11 cellular contexts compared by ENCODE assay signal in genomic region chr9:90189306-90189705, GRCh38.
A peak's percentile ranks its signal among the peaks of the same experiment; 100 is the strongest.
DNase-seq lines count a peak whose midpoint lies in the region; ATAC-seq and TF ChIP-seq lines count a peak whose summit lies in the region.
"Had no signal": no experiment of that assay in that cellular context is flagged by ENCODE, and none has a peak within 500 bp of the region (broad histone marks: within the 10 kb centered on the region; RNA-seq: fewer than 3 reads in every experiment).

No MANE protein-coding gene starts in this region.

- H3K27ac ChIP-seq in Karpas-422 (ENCODE audit: low read length) (peak overlapping the region; percentile 96), WERI-Rb-1 (no peak overlapping the region)
- H3K27ac ChIP-seq in naive thymus-derived CD4-positive, alpha-beta T cell (ENCODE audit: low read depth, low read length), result no peak overlapping the region

- POLR2A ChIA-PET in naive thymus-derived CD4-positive, alpha-beta T cell (lab: Charles Lee), result no interaction called here

- H3K9ac ChIP-seq in Karpas-422 (ENCODE audit: low read length), result peak overlapping the region; percentile 57

- H3K4me1 Mint-ChIP-seq in naive thymus-derived CD4-positive, alpha-beta T cell, result peaks cover 5 to 62% (median 37%) of the 10 kb centered on the region in 7 donors
- H3K4me1 Mint-ChIP-seq in progenitor cell of endocrine pancreas (ENCODE audit: low read depth), result no peaks in the 10 kb centered on the region
- no peaks in the 10 kb centered on the region for H3K4me1 Mint-ChIP-seq in stimulated activated naive CD8-positive, alpha-beta T cell treated with anti-CD3 and anti-CD28 coated beads, Interleukin-15, amount 100 ng/mL, for 72 hours

- H3K9me3 ChIP-seq in Karpas-422 (ENCODE audit: low read length), result no peaks in the 10 kb centered on the region
- H3K9me3 ChIP-seq in naive thymus-derived CD4-positive, alpha-beta T cell (ENCODE audit: control insufficient read depth in 2 of 3, low read length in 3 of 3), result no peaks in the 10 kb centered on the region
- H3K9me3 ChIP-seq in WERI-Rb-1 (ENCODE audit: severe bottlenecking), result peaks cover 7% of the 10 kb centered on the region

- H4K20me1 ChIP-seq in Karpas-422 (ENCODE audit: insufficient read depth, low read depth, low read length), result no peaks in the 10 kb centered on the region

- peaks cover 0 to 69% (median 10%) of the 10 kb centered on the region in 11 donors for H3K9me3 Mint-ChIP-seq in naive thymus-derived CD4-positive, alpha-beta T cell
- H3K9me3 Mint-ChIP-seq in progenitor cell of endocrine pancreas (ENCODE audit: low read depth), result peaks cover 13% of the 10 kb centered on the region
- peaks cover 6 to 15% of the 10 kb centered on the region in 2 donors for H3K9me3 Mint-ChIP-seq in stimulated activated naive CD8-positive, alpha-beta T cell treated with anti-CD3 and anti-CD28 coated beads, Interleukin-15, amount 100 ng/mL, for 72 hours

- peak overlapping the region; percentile 39; the same call in 1 of the 2 replicates for H2AFZ ChIP-seq in Karpas-422 (ENCODE audit: low read length)

- no peaks in the 10 kb centered on the region for H3K79me2 ChIP-seq in Karpas-422 (ENCODE audit: low read length)

- DNase-seq in Karpas-422 (peak; percentile 92), WERI-Rb-1 (no peak), progenitor cell of endocrine pancreas (ENCODE audit: low spot score, unreplicated experiment) (no peak), NCI-H146 treated with DMSO at 0.1 percent for 48 hours (lab: John Stamatoyannopoulos, UW; ENCODE audit: unreplicated experiment) (no peak)
- no peak for DNase-seq in naive thymus-derived CD4-positive, alpha-beta T cell
- DNase-seq in stimulated activated naive CD8-positive, alpha-beta T cell treated with anti-CD3 and anti-CD28 coated beads, Interleukin-15, amount 100 ng/mL, for 72 hours, result no peak
- DNase-seq: NCI-H526 treated with DMSO at 0.1 percent for 48 hours had no signal

- TF ChIP-seq CTCF in WERI-Rb-1 (IDR thresholded peaks at IDR 0.05; ENCODE audit: low read depth, low read length) (no peak), progenitor cell of endocrine pancreas (IDR thresholded peaks at IDR 0.05; ENCODE audit: unreplicated experiment) (no peak)

- H3K4me3 Mint-ChIP-seq in naive thymus-derived CD4-positive, alpha-beta T cell, result peak overlapping the region in 3 of 10 donors; percentile 10 to 25 (median 12)
- H3K4me3 Mint-ChIP-seq in progenitor cell of endocrine pancreas (ENCODE audit: low read depth), result no peak overlapping the region
- H3K4me3 Mint-ChIP-seq in stimulated activated naive CD8-positive, alpha-beta T cell treated with anti-CD3 and anti-CD28 coated beads, Interleukin-15, amount 100 ng/mL, for 72 hours, result no peak overlapping the region

- intact Hi-C loops in naive thymus-derived CD4-positive, alpha-beta T cell (cut with micrococcal nuclease), result no loop called here

- H3K4me2 ChIP-seq in Karpas-422 (ENCODE audit: low read depth, low read length, poor library complexity, severe bottlenecking), result peak overlapping the region; percentile 87

- H3K36me3 Mint-ChIP-seq in naive thymus-derived CD4-positive, alpha-beta T cell, result peaks cover 1 to 17% (median 8%) of the 10 kb centered on the region in 5 donors
- H3K36me3 Mint-ChIP-seq in progenitor cell of endocrine pancreas (ENCODE audit: insufficient read depth), result no peaks in the 10 kb centered on the region

- H3K4me3 ChIP-seq in Karpas-422 (ENCODE audit: low read length) (peak overlapping the region; percentile 52), WERI-Rb-1 (ENCODE audit: low read depth, low read length) (no peak overlapping the region)
- no peak overlapping the region for H3K4me3 ChIP-seq in naive thymus-derived CD4-positive, alpha-beta T cell (ENCODE audit: low read length)
- H3K4me3 ChIP-seq: lung, skin epidermis had no signal

- no peaks in the 10 kb centered on the region for H3K27me3 ChIP-seq in Karpas-422 (ENCODE audit: low read length)
- H3K27me3 ChIP-seq in naive thymus-derived CD4-positive, alpha-beta T cell (ENCODE audit: control insufficient read depth in 2 of 2, insufficient read depth in 2 of 2, low read length in 2 of 2), result no peaks in the 10 kb centered on the region
- no peaks in the 10 kb centered on the region for H3K27me3 ChIP-seq in WERI-Rb-1 (ENCODE audit: insufficient read depth, low read depth, severe bottlenecking)

- H3K27me3 Mint-ChIP-seq in naive thymus-derived CD4-positive, alpha-beta T cell, result peaks cover 4 to 37% (median 23%) of the 10 kb centered on the region in 5 donors
- H3K27me3 Mint-ChIP-seq in progenitor cell of endocrine pancreas, result peaks cover 23% of the 10 kb centered on the region
- H3K27me3 Mint-ChIP-seq in stimulated activated naive CD8-positive, alpha-beta T cell treated with anti-CD3 and anti-CD28 coated beads, Interleukin-15, amount 100 ng/mL, for 72 hours, result peaks cover 8% of the 10 kb centered on the region

- H3K27ac Mint-ChIP-seq in naive thymus-derived CD4-positive, alpha-beta T cell, result peak overlapping the region in 1 of 9 donors; percentile 26
- no peak overlapping the region for H3K27ac Mint-ChIP-seq in progenitor cell of endocrine pancreas
- H3K27ac Mint-ChIP-seq in stimulated activated naive CD8-positive, alpha-beta T cell treated with anti-CD3 and anti-CD28 coated beads, Interleukin-15, amount 100 ng/mL, for 72 hours, result no peak overlapping the region

- ATAC-seq in GM18909 (IDR thresholded peaks at IDR 0.05; ENCODE audit: poor library complexity, unreplicated experiment), result peak; percentile 84
- peak; percentile 75 for ATAC-seq in HG02642 (IDR thresholded peaks at IDR 0.05; ENCODE audit: poor library complexity, unreplicated experiment)
- peak; percentile 57 for ATAC-seq in naive thymus-derived CD4-positive, alpha-beta T cell
- ATAC-seq in stimulated activated naive CD8-positive, alpha-beta T cell treated with anti-CD3 and anti-CD28 coated beads, Interleukin-15, amount 100 ng/mL, for 72 hours, result no peak

- no peaks in the 10 kb centered on the region for H3K36me3 ChIP-seq in Karpas-422 (ENCODE audit: insufficient read depth, low read length)
- H3K36me3 ChIP-seq in naive thymus-derived CD4-positive, alpha-beta T cell (ENCODE audit: control insufficient read depth in 2 of 3, insufficient read depth in 3 of 3, low read length in 3 of 3), result no peaks in the 10 kb centered on the region
- H3K36me3 ChIP-seq in WERI-Rb-1, result no peaks in the 10 kb centered on the region

- peaks cover 40% of the 10 kb centered on the region for H3K4me1 ChIP-seq in Karpas-422 (ENCODE audit: low read length)
- H3K4me1 ChIP-seq in naive thymus-derived CD4-positive, alpha-beta T cell (ENCODE audit: control insufficient read depth in 2 of 2, insufficient read depth in 2 of 2, low read length in 2 of 2), result peaks cover 0 to 2% of the 10 kb centered on the region in 2 donors

- CTCF ChIA-PET in naive thymus-derived CD4-positive, alpha-beta T cell (lab: Charles Lee), result no interaction called here

- no peaks in the 10 kb centered on the region for H3K9me2 ChIP-seq in Karpas-422 (replicated peaks; ENCODE audit: insufficient read depth, low read length)
